1 cellular context compared by ENCODE assay signal in genomic region chr6:158765509-158766068, GRCh38.
TF ChIP-seq lines count a peak whose summit lies in the region.

No MANE protein-coding gene starts in this region.

TF ChIP-seq in GM12878, 131 proteins besides CTCF, POLR2A, EP300 and RAD21 (continued from another document):
- TF ChIP-seq PBX3 (IDR thresholded peaks at IDR 0.05; ENCODE audit: insufficient replicate concordance, low read depth, low read length): no peak
- TF ChIP-seq USF2 (IDR thresholded peaks at IDR 0.05; ENCODE audit: borderline replicate concordance, low read depth, low read length): no peak
- no peak for TF ChIP-seq IKZF2 (IDR thresholded peaks at IDR 0.05)
- TF ChIP-seq HCFC1 (IDR thresholded peaks at IDR 0.05; ENCODE audit: low read length): no peak
- no peak for TF ChIP-seq PML (IDR thresholded peaks at IDR 0.05; ENCODE audit: low read length)
- no peak for TF ChIP-seq IRF5 (IDR thresholded peaks at IDR 0.05; ENCODE audit: borderline replicate concordance)
- TF ChIP-seq POLR2AphosphoS2 (IDR thresholded peaks at IDR 0.05; ENCODE audit: low read depth, low read length): no peak
- no peak for TF ChIP-seq SMAD5 (IDR thresholded peaks at IDR 0.05; ENCODE audit: low read depth)
- no peak for TF ChIP-seq SUPT20H (IDR thresholded peaks at IDR 0.05; ENCODE audit: borderline replicate concordance, control insufficient read depth, low read depth, low read length)
- TF ChIP-seq SREBF1 (IDR thresholded peaks at IDR 0.05; ENCODE audit: low read length): no peak
